In the genomic region with DNA sequence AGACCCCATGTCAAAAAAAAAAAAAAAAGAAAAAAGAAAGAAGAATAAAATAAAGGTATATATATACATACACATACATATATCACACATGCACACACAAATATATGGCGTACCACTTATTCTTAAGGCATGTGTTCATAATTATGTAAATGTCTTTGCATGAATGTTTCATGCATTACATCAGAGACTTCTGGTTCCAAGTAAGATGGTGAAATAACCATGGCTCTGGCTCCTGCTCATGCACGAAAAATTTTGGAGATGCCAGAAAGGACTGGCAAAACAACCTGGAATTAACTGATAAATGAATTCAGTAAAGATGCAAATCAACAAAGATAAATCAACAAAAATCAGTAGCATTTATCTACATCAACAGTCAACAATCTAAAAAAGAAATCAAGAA, we compare ENCODE assay signal across 16 cellular contexts. TPM values are rescaled to one million over a fixed set of nuclear protein-coding genes. Genes with fewer than 3 reads are reported as not detected.
DNase-seq lines count a peak whose midpoint lies in the region; ATAC-seq and TF ChIP-seq lines count a peak whose summit lies in the region.
"Had no signal": no experiment of that assay in that cellular context is flagged by ENCODE, and none has a peak within 500 bp of the region (broad histone marks: within the 10 kb centered on the region; RNA-seq: fewer than 3 reads in every experiment).

No MANE protein-coding gene starts in this region.

- no peaks in the 10 kb centered on the region for H3K79me2 ChIP-seq in PC-9 (ENCODE audit: low read depth)

- no peak overlapping the region for H3K4me2 ChIP-seq in PC-9

- WGBS in heart right ventricle, 2 donors: 87 to 92% methylated on average over 2 of the region's 2 CpGs

- H3K9me3 ChIP-seq in heart right ventricle: peaks cover 0 to 4% (median 0%) of the 10 kb centered on the region in 11 donors
- no peaks in the 10 kb centered on the region; the same call in 1 of the 2 replicates for H3K9me3 ChIP-seq in PC-9 (ENCODE audit: insufficient read depth, low read depth)
- H3K9me3 ChIP-seq: SJSA1 had no signal

- no peak for TF ChIP-seq CTCF in fibroblast of the aortic adventitia (IDR thresholded peaks at IDR 0.05; ENCODE audit: insufficient read depth, low read length)
- TF ChIP-seq CTCF in heart right ventricle (IDR thresholded peaks at IDR 0.05): no peak
- TF ChIP-seq CTCF in PC-9 (conservative IDR thresholded peaks at IDR 0.05): no peak

- intact Hi-C loops in heart right ventricle (cut with DNase I) (no loop called here), PC-9 (cut with micrococcal nuclease; ENCODE audit: unreplicated experiment) (no loop called here)

- H3K36me3 ChIP-seq in heart right ventricle (no peaks in the 10 kb centered on the region), PC-9 (ENCODE audit: low read depth) (no peaks in the 10 kb centered on the region)
- H3K36me3 ChIP-seq: SJSA1 had no signal

- POLR2A ChIA-PET in PC-9 (lab: Charles Lee; ENCODE audit: unreplicated experiment): no interaction called here

- H3K27me3 ChIP-seq in heart right ventricle (no peaks in the 10 kb centered on the region), PC-9 (ENCODE audit: insufficient read depth, low read depth) (no peaks in the 10 kb centered on the region)
- H3K27me3 ChIP-seq: SJSA1 had no signal

- H3K27ac ChIP-seq in heart right ventricle (no peak overlapping the region), PC-9 (no peak overlapping the region)
- H3K27ac ChIP-seq: HL-60, SJSA1 had no signal

- no peak for ATAC-seq in heart right ventricle

- BruUV-seq in PC-9 (replicated peaks; lab: Mats Ljungman, UMichigan): no TSS peak

- H3F3A ChIP-seq in PC-9 (ENCODE audit: insufficient read depth, low read depth): no peaks in the 10 kb centered on the region

- H3K9me2 ChIP-seq in PC-9 (ENCODE audit: insufficient read depth): no peaks in the 10 kb centered on the region

- H3K4me3 ChIP-seq in fibroblast of the aortic adventitia (ENCODE audit: low read depth, low read length): no peak overlapping the region
- no peak overlapping the region for H3K4me3 ChIP-seq in heart right ventricle
- H3K4me3 ChIP-seq in PC-9: no peak overlapping the region
- H3K4me3 ChIP-seq: SJSA1 had no signal

- no peaks in the 10 kb centered on the region for H4K20me1 ChIP-seq in PC-9 (ENCODE audit: insufficient read depth)

- H2AFZ ChIP-seq in PC-9: no peak overlapping the region

- CTCF ChIA-PET in PC-9 (lab: Charles Lee): no interaction called here

- DNase-seq in EL: peak; percentile 15
- DNase-seq in amniotic stem cell (lab: John Stamatoyannopoulos, UW): peak; percentile 11
- peak; percentile 61 for DNase-seq in fibroblast of the aortic adventitia (ENCODE audit: low read depth)
- no peak for DNase-seq in NCI-H2196 (lab: John Stamatoyannopoulos, UW; ENCODE audit: unreplicated experiment)
- DNase-seq in heart right ventricle: no peak
- no peak for DNase-seq in activated naive CD4-positive, alpha-beta T cell (lab: John Stamatoyannopoulos, UW)
- no peak for DNase-seq in PC-9
- DNase-seq: DMS 273 treated with DMSO at 0.1 percent for 48 hours, H9, NCI-H1417 treated with DMSO at 0.1 percent for 48 hours, NCI-H1930, NCI-H2171, NCI-H446 treated with DMSO at 0.1 percent for 48 hours had no signal

- no peaks in the 10 kb centered on the region for H3K4me1 ChIP-seq in heart right ventricle
- no peaks in the 10 kb centered on the region for H3K4me1 ChIP-seq in PC-9 (replicated peaks; ENCODE audit: insufficient read depth)
- H3K4me1 ChIP-seq: SJSA1 had no signal

RNA-seq across cellular contexts. Expression of a gene that starts 19.7 kb away (rescaled TPM):
- total RNA-seq in fibroblast of the aortic adventitia (ENCODE audit: low replicate concordance) (0.33 and 0.99 TPM in 2 replicates), heart right ventricle (10 to 100 TPM; 12.6 to 27.7 (median 21.7) TPM), PC-9 (2021) (33.7 and 35.5 TPM in 2 replicates)
- polyA plus RNA-seq in heart right ventricle: 1 to 10 TPM in 1 of 2 donors, under 1 TPM in 1; 0.77 to 3.1 TPM
- polyA plus RNA-seq: CD14-positive monocyte had no signal

Comparison
In these comparisons a context has a peak if more than half of its experiments do, and no peak if none do; other contexts are left out.
1. DNase-seq: peak in EL (single experiment), amniotic stem cell (single experiment) and fibroblast of the aortic adventitia (single experiment); none in NCI-H2196 (single experiment), heart right ventricle (0 of 2), activated naive CD4-positive, alpha-beta T cell (0 of 4) and PC-9 (0 of 2).